24 cellular contexts compared by ENCODE assay signal in the genomic region with DNA sequence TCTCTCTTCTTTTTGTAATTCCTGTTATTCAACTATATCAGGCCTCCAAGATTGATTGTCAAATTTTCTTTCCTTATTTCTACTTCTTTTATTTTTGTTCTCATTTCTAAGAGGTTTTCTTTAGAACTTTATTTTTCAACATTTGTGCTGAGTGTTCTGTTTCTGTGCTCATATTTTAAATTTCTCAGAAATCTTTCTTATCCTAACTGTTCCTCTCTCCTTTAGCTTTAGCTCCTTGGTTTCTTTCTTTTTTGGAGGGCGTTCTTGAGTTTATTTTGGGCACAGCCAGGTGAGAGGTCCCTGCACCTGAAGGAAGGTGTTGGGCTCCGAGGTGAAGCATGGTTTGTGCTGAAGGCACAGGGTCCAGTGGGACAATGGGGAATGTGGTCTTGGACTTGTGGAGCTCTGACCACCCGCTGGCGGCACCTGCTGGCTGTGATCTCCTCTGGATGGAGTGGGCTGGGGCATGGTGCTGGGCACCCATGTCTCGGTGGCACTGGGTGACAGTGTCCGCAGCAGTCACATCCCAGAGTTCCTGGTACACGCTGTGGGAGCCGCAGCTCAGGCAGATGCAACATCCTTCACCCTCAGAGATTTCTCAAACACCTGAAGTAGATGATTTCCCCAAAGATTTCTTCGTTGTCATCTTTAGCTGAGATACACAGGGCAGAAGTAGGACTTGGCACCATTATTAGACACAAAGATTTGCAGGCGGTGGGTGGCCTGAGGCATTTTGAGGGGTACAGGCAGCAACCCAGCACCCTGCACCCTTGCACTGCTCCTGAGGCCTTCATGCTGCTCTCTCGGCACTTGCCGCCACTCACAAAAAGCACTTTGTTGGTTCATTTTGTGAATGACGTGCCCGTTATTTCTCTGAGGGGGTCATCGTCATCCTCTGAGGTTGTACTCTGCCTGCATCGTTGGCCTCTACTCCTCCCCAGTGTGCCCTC. TPM values are rescaled to one million over a fixed set of nuclear protein-coding genes. Genes with fewer than 3 reads are reported as not detected.
DNase-seq lines count a peak whose midpoint lies in the region; ATAC-seq, FAIRE-seq and TF ChIP-seq lines count a peak whose summit lies in the region.
"Had no signal": no experiment of that assay in that cellular context is flagged by ENCODE, and none has a peak within 500 bp of the region (broad histone marks: within the 10 kb centered on the region; RNA-seq: fewer than 3 reads in every experiment).

No MANE protein-coding gene starts in this region.

- H3K27me3 Mint-ChIP-seq in activated CD8-positive, alpha-beta T cell treated with anti-CD3 and anti-CD28 coated beads, Interleukin-2, amount 10 ng/mL, durations not matched to agents 7 days and 5 days (ENCODE audit: low read depth), result no peaks in the 10 kb centered on the region
- no peaks in the 10 kb centered on the region for H3K27me3 Mint-ChIP-seq in activated CD8-positive, alpha-beta T cell treated with anti-CD3 and anti-CD28 coated beads for 36 hours
- H3K27me3 Mint-ChIP-seq in neural crest cell (ENCODE audit: low read depth), result no peaks in the 10 kb centered on the region
- H3K27me3 Mint-ChIP-seq: activated CD4-positive, alpha-beta T cell treated with anti-CD3 and anti-CD28 coated beads for 36 hours; activated naive CD4-positive, alpha-beta T cell treated with anti-CD3 and anti-CD28 coated beads, Interleukin-2, amount 50 U/mL, for 24 hours; CD4-positive, CD25-positive, alpha-beta regulatory T cell; effector memory CD8-positive, alpha-beta T cell; stimulated activated naive CD8-positive, alpha-beta T cell treated with anti-CD3 and anti-CD28 coated beads, Interleukin-15, amount 100 ng/mL, for 72 hours had no signal

- TF ChIP-seq POLR2A in K562 (conservative IDR thresholded peaks at IDR 0.05), result no peak
- no peak for TF ChIP-seq POLR2A in transverse colon (IDR thresholded peaks at IDR 0.05)

- TF ChIP-seq CTCF in activated CD8-positive, alpha-beta T cell treated with anti-CD3 and anti-CD28 coated beads for 36 hours (IDR thresholded peaks at IDR 0.05), result no peak
- peak; percentile 6 for TF ChIP-seq CTCF in GM10248 (IDR thresholded peaks at IDR 0.05; ENCODE audit: control extremely low read depth, extremely low read depth, low read depth, missing control alignments)
- TF ChIP-seq CTCF in K562 (IDR thresholded peaks at IDR 0.05 in 2 of 3, conservative IDR thresholded peaks at IDR 0.05 in 1 of 3; ENCODE audit: insufficient read depth in 2 of 3, low read depth in 1 of 3, low read length in 3 of 3), result peak in 1 of 3 experiments; percentile 6; a peak in 1 of 6 replicates
- TF ChIP-seq CTCF in neural crest cell (conservative IDR thresholded peaks at IDR 0.05), result no peak
- no peak for TF ChIP-seq CTCF in transverse colon (IDR thresholded peaks at IDR 0.05)

- TF ChIP-seq RAD21 in K562 (CRISPR knock-in tag; conservative IDR thresholded peaks at IDR 0.05 in 1 of 2, IDR thresholded peaks at IDR 0.05 in 1 of 2), result no peak

- no peak for DNase-seq in activated CD8-positive, alpha-beta T cell treated with anti-CD3 and anti-CD28 coated beads, Interleukin-2, amount 10 ng/mL, durations not matched to agents 7 days and 5 days
- DNase-seq in activated CD8-positive, alpha-beta T cell treated with anti-CD3 and anti-CD28 coated beads for 36 hours, result no peak
- no peak for DNase-seq in GM10248 (ENCODE audit: extremely low spot score)
- DNase-seq in K562 (ENCODE audit: extremely low read depth in 1 of 4, low spot score in 3 of 4), result no peak
- no peak for DNase-seq in neural crest cell (ENCODE audit: low read depth, low spot score)
- DNase-seq in NCI-H510A treated with DMSO at 0.1 percent for 48 hours (lab: John Stamatoyannopoulos, UW), result no peak
- DNase-seq in transverse colon, result no peak
- DNase-seq: 8988T; activated CD4-positive, alpha-beta T cell treated with anti-CD3 and anti-CD28 coated beads for 36 hours; CD4-positive, CD25-positive, alpha-beta regulatory T cell; cortex of kidney; effector memory CD8-positive, alpha-beta T cell; GOT3; NCI-H1105 treated with DMSO at 0.1 percent for 48 hours; NCI-H2081; NCI-H446 treated with DMSO at 0.1 percent for 48 hours; nucleus accumbens; stimulated activated naive CD8-positive, alpha-beta T cell treated with anti-CD3 and anti-CD28 coated beads, Interleukin-15, amount 100 ng/mL, for 72 hours; T-helper 2 cell had no signal

- H3K9me3 ChIP-seq in K562 (replicated peaks; ENCODE audit: control insufficient read depth, insufficient read depth, low read depth, low read length), result no peaks in the 10 kb centered on the region
- H3K9me3 ChIP-seq in transverse colon, result no peaks in the 10 kb centered on the region

- no peak for ATAC-seq in activated CD8-positive, alpha-beta T cell treated with anti-CD3 and anti-CD28 coated beads, Interleukin-2, amount 10 ng/mL, durations not matched to agents 7 days and 5 days
- ATAC-seq in activated CD8-positive, alpha-beta T cell treated with anti-CD3 and anti-CD28 coated beads for 36 hours, result no peak
- no peak for ATAC-seq in K562
- no peak for ATAC-seq in HG02852 (IDR thresholded peaks at IDR 0.05; ENCODE audit: unreplicated experiment)
- ATAC-seq: activated CD4-positive, alpha-beta T cell treated with anti-CD3 and anti-CD28 coated beads for 36 hours; effector memory CD8-positive, alpha-beta T cell; SK-N-SH treated with all-trans-retinoic acid at 6 μM for 48 hours; stimulated activated naive CD8-positive, alpha-beta T cell treated with anti-CD3 and anti-CD28 coated beads, Interleukin-15, amount 100 ng/mL, for 72 hours had no signal

- H4K20me1 ChIP-seq in K562 (replicated peaks; ENCODE audit: control insufficient read depth, insufficient read depth, low read length), result no peaks in the 10 kb centered on the region

- no peaks in the 10 kb centered on the region for H3K27me3 ChIP-seq in K562 (ENCODE audit: control insufficient read depth in 2 of 2, insufficient read depth in 2 of 2, low read length in 2 of 2)
- H3K27me3 ChIP-seq in transverse colon, result no peaks in the 10 kb centered on the region

- peaks cover 22% of the 10 kb centered on the region for H3K4me1 Mint-ChIP-seq in activated CD8-positive, alpha-beta T cell treated with anti-CD3 and anti-CD28 coated beads, Interleukin-2, amount 10 ng/mL, durations not matched to agents 7 days and 5 days (ENCODE audit: low read depth)
- peaks cover 21% of the 10 kb centered on the region for H3K4me1 Mint-ChIP-seq in activated CD8-positive, alpha-beta T cell treated with anti-CD3 and anti-CD28 coated beads for 36 hours (ENCODE audit: low read depth)
- H3K4me1 Mint-ChIP-seq in neural crest cell, result peaks cover 8% of the 10 kb centered on the region

- H3K36me3 ChIP-seq in K562 (ENCODE audit: control insufficient read depth, insufficient read depth, low read length) (peaks cover 65% of the 10 kb centered on the region; the same call in 2 of the 3 replicates), transverse colon (peaks cover 0 to 12% (median 5%) of the 10 kb centered on the region in 4 donors)

- intact Hi-C loops in activated CD8-positive, alpha-beta T cell treated with anti-CD3 and anti-CD28 coated beads for 36 hours (cut with micrococcal nuclease), result no loop called here
- intact Hi-C loops in K562 (cut with micrococcal nuclease) (no loop called here), transverse colon (cut with DNase I; ENCODE audit: low total_unique reads) (no loop called here)

- no peaks in the 10 kb centered on the region for H3K9me3 Mint-ChIP-seq in activated CD8-positive, alpha-beta T cell treated with anti-CD3 and anti-CD28 coated beads, Interleukin-2, amount 10 ng/mL, durations not matched to agents 7 days and 5 days (ENCODE audit: insufficient read depth)
- H3K9me3 Mint-ChIP-seq in activated CD8-positive, alpha-beta T cell treated with anti-CD3 and anti-CD28 coated beads for 36 hours, result no peaks in the 10 kb centered on the region
- H3K9me3 Mint-ChIP-seq in neural crest cell, result no peaks in the 10 kb centered on the region
- H3K9me3 Mint-ChIP-seq: activated naive CD4-positive, alpha-beta T cell treated with anti-CD3 and anti-CD28 coated beads, Interleukin-2, amount 50 U/mL, for 24 hours; activated T-helper 1 cell treated with anti-CD3 and anti-CD28 coated beads, Interleukin-12 subunit alpha, Interleukin-12 subunit beta, Interleukin-2, Interleukin-4 antibody, amounts not matched to agents 30 ng/mL and 10 ng/mL and 1 ng/mL, durations not matched to agents 14 hours and 24 hours and 36 hours; CD4-positive, CD25-positive, alpha-beta regulatory T cell; effector memory CD8-positive, alpha-beta T cell; stimulated activated naive CD8-positive, alpha-beta T cell treated with anti-CD3 and anti-CD28 coated beads, Interleukin-15, amount 100 ng/mL, for 72 hours had no signal

- H3K4me3 ChIP-seq in K562, result no peak overlapping the region
- no peak overlapping the region for H3K4me3 ChIP-seq in transverse colon

- 93% methylated on average over 15 of the region's 16 CpGs for WGBS in K562 (ENCODE audit: insufficient coverage, low coverage, missing lambda C conversion rate)
- WGBS in transverse colon (ENCODE audit: low coverage in 1 of 2), 2 donors, result 92 to 100% methylated on average over 1 to 16 of the region's 16 CpGs

- no peaks in the 10 kb centered on the region for H3K79me2 ChIP-seq in K562 (ENCODE audit: control insufficient read depth, insufficient read depth, low read length)

- H3K36me3 Mint-ChIP-seq in activated CD8-positive, alpha-beta T cell treated with anti-CD3 and anti-CD28 coated beads, Interleukin-2, amount 10 ng/mL, durations not matched to agents 7 days and 5 days (ENCODE audit: low read depth), result peaks cover 47% of the 10 kb centered on the region
- peaks cover 20% of the 10 kb centered on the region for H3K36me3 Mint-ChIP-seq in activated CD8-positive, alpha-beta T cell treated with anti-CD3 and anti-CD28 coated beads for 36 hours (ENCODE audit: low read depth)
- peaks cover 7% of the 10 kb centered on the region for H3K36me3 Mint-ChIP-seq in neural crest cell (ENCODE audit: low read depth)

- peak; percentile 51 for FAIRE-seq in K562 (lab: Jason Lieb, UNC)
- FAIRE-seq: GM12891 had no signal

- no peak overlapping the region for H3K4me2 ChIP-seq in K562 (ENCODE audit: insufficient read depth, low read length)

- H3K9ac ChIP-seq in K562 (ENCODE audit: insufficient read depth in 1 of 2, low read depth in 2 of 2, low read length in 2 of 2), result peak overlapping the region in 1 of 2 experiments; percentile 47; a peak in 2 of 4 replicates

- CTCF ChIA-PET in activated CD8-positive, alpha-beta T cell treated with anti-CD3 and anti-CD28 coated beads, Interleukin-2, amount 10 ng/mL, durations not matched to agents 7 days and 5 days (lab: Charles Lee), result no interaction called here
- CTCF ChIA-PET in activated CD8-positive, alpha-beta T cell treated with anti-CD3 and anti-CD28 coated beads for 36 hours (lab: Charles Lee), result no interaction called here
- CTCF ChIA-PET in GM10248 (lab: Yijun Ruan, JAX), result no interaction called here
- CTCF ChIA-PET in K562 (lab: Yijun Ruan, JAX; ENCODE audit: low intra/inter-chr PET ratio), result interaction anchor here (0.7 kb wide), 1 partner anchor 449 kb away, joined by 3 read pairs; no protein-coding TSS in a partner anchor

- H3K27ac ChIP-seq in K562 (ENCODE audit: extremely low read depth, low read depth, low read length), result no peak overlapping the region
- no peak overlapping the region for H3K27ac ChIP-seq in transverse colon

- no TSS peak for BruUV-seq in K562 (replicated peaks; lab: Mats Ljungman, UMichigan)

- no peak overlapping the region for H3K4me3 Mint-ChIP-seq in activated CD8-positive, alpha-beta T cell treated with anti-CD3 and anti-CD28 coated beads, Interleukin-2, amount 10 ng/mL, durations not matched to agents 7 days and 5 days
- no peak overlapping the region for H3K4me3 Mint-ChIP-seq in activated CD8-positive, alpha-beta T cell treated with anti-CD3 and anti-CD28 coated beads for 36 hours
- no peak overlapping the region for H3K4me3 Mint-ChIP-seq in neural crest cell
- H3K4me3 Mint-ChIP-seq: activated CD4-positive, alpha-beta T cell treated with anti-CD3 and anti-CD28 coated beads for 36 hours; activated naive CD4-positive, alpha-beta T cell treated with anti-CD3 and anti-CD28 coated beads, Interleukin-2, amount 50 U/mL, for 24 hours; activated T-helper 1 cell treated with anti-CD3 and anti-CD28 coated beads, Interleukin-12 subunit alpha, Interleukin-12 subunit beta, Interleukin-2, Interleukin-4 antibody, amounts not matched to agents 30 ng/mL and 10 ng/mL and 1 ng/mL, durations not matched to agents 14 hours and 24 hours and 36 hours; effector memory CD8-positive, alpha-beta T cell; stimulated activated naive CD8-positive, alpha-beta T cell treated with anti-CD3 and anti-CD28 coated beads, Interleukin-15, amount 100 ng/mL, for 72 hours had no signal

- H3K4me1 ChIP-seq in K562 (replicated peaks in 1 of 2; ENCODE audit: control insufficient read depth in 2 of 2, insufficient read depth in 2 of 2, low read length in 2 of 2), result peaks cover 0 to 13% of the 10 kb centered on the region in 2 experiments; a peak in 1 of 5 replicates
- H3K4me1 ChIP-seq in transverse colon, result no peaks in the 10 kb centered on the region

- TF ChIP-seq EP300 in K562 (IDR thresholded peaks at IDR 0.05; ENCODE audit: low read length), result no peak
- no peak for TF ChIP-seq EP300 in transverse colon (IDR thresholded peaks at IDR 0.05; ENCODE audit: low read depth)

- H2AFZ ChIP-seq in K562 (ENCODE audit: low read depth, low read length), result no peak overlapping the region

- POLR2A ChIA-PET in activated CD8-positive, alpha-beta T cell treated with anti-CD3 and anti-CD28 coated beads, Interleukin-2, amount 10 ng/mL, durations not matched to agents 7 days and 5 days (lab: Charles Lee), result no interaction called here
- POLR2A ChIA-PET in activated CD8-positive, alpha-beta T cell treated with anti-CD3 and anti-CD28 coated beads for 36 hours (lab: Charles Lee), result interaction anchor here (0.7 to 0.9 kb wide), 2 partner anchors 42 to 51 kb away, joined by 3 read pairs; no protein-coding TSS in a partner anchor
- POLR2A ChIA-PET in GM10248 (lab: Yijun Ruan, JAX), result no interaction called here
- POLR2A ChIA-PET in K562 (lab: Yijun Ruan, JAX), result no interaction called here

- no peaks in the 10 kb centered on the region for H3K9me1 ChIP-seq in K562 (ENCODE audit: control insufficient read depth, insufficient read depth, low read length)

- H3K27ac Mint-ChIP-seq in activated CD8-positive, alpha-beta T cell treated with anti-CD3 and anti-CD28 coated beads, Interleukin-2, amount 10 ng/mL, durations not matched to agents 7 days and 5 days, result peak overlapping the region; percentile 4
- H3K27ac Mint-ChIP-seq in activated CD8-positive, alpha-beta T cell treated with anti-CD3 and anti-CD28 coated beads for 36 hours, result no peak overlapping the region
- peak overlapping the region; percentile 27 for H3K27ac Mint-ChIP-seq in neural crest cell (ENCODE audit: unreplicated experiment)
- H3K27ac Mint-ChIP-seq: activated CD4-positive, alpha-beta T cell treated with anti-CD3 and anti-CD28 coated beads for 36 hours; activated naive CD4-positive, alpha-beta T cell treated with anti-CD3 and anti-CD28 coated beads, Interleukin-2, amount 50 U/mL, for 24 hours; activated T-helper 1 cell treated with anti-CD3 and anti-CD28 coated beads, Interleukin-12 subunit alpha, Interleukin-12 subunit beta, Interleukin-2, Interleukin-4 antibody, amounts not matched to agents 30 ng/mL and 10 ng/mL and 1 ng/mL, durations not matched to agents 14 hours and 24 hours and 36 hours had no signal

- in situ Hi-C loops in K562 (cut with MboI), result no loop called here
- in situ Hi-C loops in transverse colon (cut with MboI; ENCODE audit: low pct_ligation_motif_present in 1 of 4, low pct_unique_long_range_greater_than_20kb in 1 of 4, low sequenced_read_pairs in 3 of 4), result no loop called here

RNA-seq across cellular contexts. Expression of a gene that starts 38.2 kb away (rescaled TPM):
- total RNA-seq in activated CD8-positive, alpha-beta T cell treated with anti-CD3 and anti-CD28 coated beads, Interleukin-2, amount 10 ng/mL, durations not matched to agents 7 days and 5 days, result 10 to 100 TPM; 53.7 to 53.9 TPM
- 10 to 100 TPM; 30.9 to 34.1 TPM for total RNA-seq in activated CD8-positive, alpha-beta T cell treated with anti-CD3 and anti-CD28 coated beads for 36 hours
- 344 and 474 TPM in 2 replicates for total RNA-seq in K562 (2011; cell fraction: chromatin; rRNA removed; ENCODE audit: low replicate concordance)
- total RNA-seq in K562 (2011; cell fraction: nucleolus; rRNA removed), result 211 and 231 TPM in 2 replicates
- 245 and 258 TPM in 2 replicates for total RNA-seq in K562 (2011; cell fraction: nucleoplasm; rRNA removed)
- total RNA-seq in K562 (2014; rRNA removed), result 13.8 and 19.7 TPM in 2 replicates
- 14.9 and 19.1 TPM in 2 replicates for total RNA-seq in K562 (2014; rRNA removed; fragmentation: Illumina TruSeq; extraction: Trizol)
- total RNA-seq in K562 (2015; rRNA removed; fragmentation: Illumina TruSeq; extraction: Trizol), result 19.6 and 20.3 TPM in 2 replicates
- 31.1 and 32.3 TPM in 2 replicates for total RNA-seq in K562 (2021)
- polyA plus RNA-seq in K562 (2011; rRNA removed), result 34.5 and 41.3 TPM in 2 replicates
- 22.5 and 24.1 TPM in 2 replicates for polyA plus RNA-seq in K562 (2011; cell fraction: cytosol; rRNA removed)
- polyA plus RNA-seq in K562 (2011; cell fraction: nucleus; rRNA removed), result 167 and 196 TPM in 2 replicates
- 21.7 and 36.7 TPM in 2 replicates for polyA plus RNA-seq in K562 (2012)
- 21.3 and 23.9 TPM in 2 replicates for polyA plus RNA-seq in K562 (2014; fragmentation: Illumina TruSeq; extraction: Trizol)
- polyA plus RNA-seq in K562 (2014; fragmentation: Nextera tagmentation; extraction: Ambion mirVana), result 1 to 10 TPM; 4.3 to 4.6 TPM
- polyA plus RNA-seq in K562 (2014; rRNA removed), result 30.0 and 31.1 TPM in 2 replicates
- 48.3 and 48.8 TPM in 2 replicates for polyA minus RNA-seq in K562 (2011; rRNA and poly(A)+ RNA removed)
- 21.6 and 23.7 TPM in 2 replicates for polyA minus RNA-seq in K562 (2011; cell fraction: cytosol; rRNA and poly(A)+ RNA removed)
- 89.9 and 113 TPM in 2 replicates for polyA minus RNA-seq in K562 (2011; cell fraction: nucleus; rRNA and poly(A)+ RNA removed)
- 57.8 and 61.2 TPM in 2 replicates for total RNA-seq in neural crest cell
- total RNA-seq in transverse colon, result 100 to 1,000 TPM in 2 of 4 donors, 10 to 100 TPM in 2; 68.8 to 121 (median 92.9) TPM
